26 cellular contexts compared by ENCODE assay signal in genomic region chr2:8242734-8243133, GRCh38.
DNase-seq lines count a peak whose midpoint lies in the region; ATAC-seq and TF ChIP-seq lines count a peak whose summit lies in the region.
"Had no signal": no experiment of that assay in that cellular context is flagged by ENCODE, and none has a peak within 500 bp of the region (broad histone marks: within the 10 kb centered on the region; RNA-seq: fewer than 3 reads in every experiment).

No MANE protein-coding gene starts in this region.

- H3K27me3 ChIP-seq in right atrium auricular region (no peaks in the 10 kb centered on the region), gastroesophageal sphincter (no peaks in the 10 kb centered on the region), suprapubic skin (no peaks in the 10 kb centered on the region)
- H3K27me3 ChIP-seq: adrenal gland, cardiac muscle cell, left lung, pancreas had no signal

- H3K9me3 ChIP-seq in right atrium auricular region (peaks cover 0 to 5% of the 10 kb centered on the region in 2 donors), gastroesophageal sphincter (peaks cover 0 to 8% (median 0%) of the 10 kb centered on the region in 3 donors), suprapubic skin (no peaks in the 10 kb centered on the region)
- H3K9me3 ChIP-seq: adrenal gland, mucosa of descending colon, pancreas, SK-N-SH had no signal

- H3K36me3 Mint-ChIP-seq in type B pancreatic cell = no peaks in the 10 kb centered on the region
- H3K36me3 Mint-ChIP-seq in activated naive CD8-positive, alpha-beta T cell treated with anti-CD3 and anti-CD28 coated beads for 36 hours = peaks cover 7% of the 10 kb centered on the region

- TF ChIP-seq POLR2A in gastroesophageal sphincter (IDR thresholded peaks at IDR 0.05) (no peak), suprapubic skin (IDR thresholded peaks at IDR 0.05) (no peak)

- H3K27ac ChIP-seq in right atrium auricular region (no peak overlapping the region), gastroesophageal sphincter (no peak overlapping the region), suprapubic skin (no peak overlapping the region)
- H3K27ac ChIP-seq: adrenal gland, cardiac muscle cell, foreskin keratinocyte, left lung, pancreas had no signal

- H3K27ac Mint-ChIP-seq in type B pancreatic cell = no peak overlapping the region
- no peak overlapping the region for H3K27ac Mint-ChIP-seq in activated naive CD8-positive, alpha-beta T cell treated with anti-CD3 and anti-CD28 coated beads for 36 hours
- H3K27ac Mint-ChIP-seq: activated T-cell treated with anti-CD3 and anti-CD28 coated beads, Interleukin-2, amount 50 U/mL, for 24 hours; H9; nephron had no signal

- H3K27me3 Mint-ChIP-seq in type B pancreatic cell = no peaks in the 10 kb centered on the region
- peaks cover 10% of the 10 kb centered on the region for H3K27me3 Mint-ChIP-seq in activated naive CD8-positive, alpha-beta T cell treated with anti-CD3 and anti-CD28 coated beads for 36 hours

- peaks cover 18% of the 10 kb centered on the region for H3K4me1 Mint-ChIP-seq in type B pancreatic cell (ENCODE audit: unreplicated experiment)
- H3K4me1 Mint-ChIP-seq in activated naive CD8-positive, alpha-beta T cell treated with anti-CD3 and anti-CD28 coated beads for 36 hours = peaks cover 16% of the 10 kb centered on the region

- H3K9me3 Mint-ChIP-seq in type B pancreatic cell = peaks cover 4% of the 10 kb centered on the region
- peaks cover 26% of the 10 kb centered on the region for H3K9me3 Mint-ChIP-seq in activated naive CD8-positive, alpha-beta T cell treated with anti-CD3 and anti-CD28 coated beads for 36 hours

- peaks cover 0 to 8% of the 10 kb centered on the region in 2 donors for H3K4me1 ChIP-seq in right atrium auricular region
- peaks cover 0 to 22% (median 0%) of the 10 kb centered on the region in 3 donors for H3K4me1 ChIP-seq in gastroesophageal sphincter
- peaks cover 4% of the 10 kb centered on the region for H3K4me1 ChIP-seq in suprapubic skin
- H3K4me1 ChIP-seq: foreskin keratinocyte, pancreas had no signal

- H3K36me3 ChIP-seq in right atrium auricular region = no peaks in the 10 kb centered on the region
- H3K36me3 ChIP-seq in gastroesophageal sphincter = no peaks in the 10 kb centered on the region
- no peaks in the 10 kb centered on the region for H3K36me3 ChIP-seq in suprapubic skin
- H3K36me3 ChIP-seq: adrenal gland, cardiac muscle cell, left lung, pancreas had no signal

- DNase-seq in Right ventricle myocardium superior = no peak
- DNase-seq in right atrium auricular region (ENCODE audit: low spot score) = no peak
- DNase-seq in astrocyte of the hippocampus (ENCODE audit: low read depth, low spot score) = peak; percentile 37
- peak; percentile 15 for DNase-seq in type B pancreatic cell (ENCODE audit: extremely low spot score, unreplicated experiment)
- DNase-seq in activated naive CD8-positive, alpha-beta T cell treated with anti-CD3 and anti-CD28 coated beads for 36 hours = no peak
- DNase-seq in suprapubic skin (ENCODE audit: low spot score in 2 of 2) = no peak
- DNase-seq: activated CD4-positive, alpha-beta T cell treated with anti-CD3 and anti-CD28 coated beads for 4 hours; activated gamma-delta T cell treated with Interleukin-2 at 50 U/mL for 16 hours; activated T-cell treated with anti-CD3 and anti-CD28 coated beads, Interleukin-2, amount 50 U/mL, for 24 hours; adrenal gland; DMS53; dorsolateral prefrontal cortex; foreskin keratinocyte; left lung; mucosa of descending colon; NCI-H1694 treated with DMSO at 0.1 percent for 48 hours; NCI-H2171; NCI-H524; pancreas; SK-N-SH; T-helper 2 cell had no signal

- H3K4me3 ChIP-seq in right atrium auricular region (no peak overlapping the region), gastroesophageal sphincter (no peak overlapping the region), suprapubic skin (no peak overlapping the region)
- H3K4me3 ChIP-seq: adrenal gland, cardiac muscle cell, dorsolateral prefrontal cortex, left lung, mucosa of descending colon, pancreas had no signal

- TF ChIP-seq CTCF in right atrium auricular region (IDR thresholded peaks at IDR 0.05) = no peak
- TF ChIP-seq CTCF in gastroesophageal sphincter (IDR thresholded peaks at IDR 0.05) = no peak
- TF ChIP-seq CTCF in type B pancreatic cell (conservative IDR thresholded peaks at IDR 0.05) = no peak
- no peak for TF ChIP-seq CTCF in suprapubic skin (IDR thresholded peaks at IDR 0.05)

- intact Hi-C loops in Right ventricle myocardium superior (cut with DNase I) = no loop called here

- ATAC-seq in Right ventricle myocardium superior (ENCODE audit: poor library complexity) (peak; percentile 58), gastroesophageal sphincter (peak; percentile 82), HG03520 (IDR thresholded peaks at IDR 0.05; ENCODE audit: unreplicated experiment) (no peak)
- ATAC-seq: foreskin keratinocyte, left lung, mucosa of descending colon had no signal

- TF ChIP-seq EP300 in gastroesophageal sphincter (IDR thresholded peaks at IDR 0.05) = no peak
- TF ChIP-seq EP300 in suprapubic skin (IDR thresholded peaks at IDR 0.05) = no peak

- 17 to 33% methylated on average over 1 to 2 of the region's 2 CpGs for WGBS in gastroesophageal sphincter (ENCODE audit: low coverage in 1 of 2), 2 donors
- WGBS in suprapubic skin = 66% methylated on average over 2 of the region's 2 CpGs

- no peak overlapping the region for H3K4me3 Mint-ChIP-seq in type B pancreatic cell
- no peak overlapping the region for H3K4me3 Mint-ChIP-seq in activated naive CD8-positive, alpha-beta T cell treated with anti-CD3 and anti-CD28 coated beads for 36 hours
- H3K4me3 Mint-ChIP-seq: activated T-cell treated with anti-CD3 and anti-CD28 coated beads, Interleukin-2, amount 50 U/mL, for 24 hours; H9; nephron had no signal

Comparison
In these comparisons a context has a peak if more than half of its experiments do, and no peak if none do; other contexts are left out.
1. DNase-seq: peak in astrocyte of the hippocampus (single experiment) and type B pancreatic cell (single experiment); none in Right ventricle myocardium superior (single experiment), right atrium auricular region (single experiment), activated naive CD8-positive, alpha-beta T cell treated with anti-CD3 and anti-CD28 coated beads for 36 hours (single experiment) and suprapubic skin (0 of 2).